Comparison of ENCODE assay signal across 35 cellular contexts in the genomic region with DNA sequence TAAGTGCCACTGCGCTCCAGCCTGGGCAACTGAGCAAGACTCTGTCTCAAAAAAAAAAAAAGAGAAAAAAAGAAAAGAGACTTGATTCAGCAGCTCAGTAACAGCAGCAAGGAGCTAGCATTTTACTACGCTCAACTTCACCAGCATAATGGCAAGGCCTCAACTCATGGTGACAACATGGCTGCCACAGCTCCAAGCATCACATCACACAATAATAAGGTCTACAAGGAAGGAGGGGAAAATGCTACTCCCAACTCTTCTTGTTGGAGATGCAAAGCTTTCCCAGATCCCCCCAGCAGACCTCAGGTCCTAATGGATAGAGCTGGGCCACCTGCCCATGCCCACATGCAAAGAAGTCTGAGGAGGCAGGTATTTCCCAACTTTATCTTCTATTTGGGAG.
"Had no signal": no experiment of that assay in that cellular context is flagged by ENCODE, and none has a peak within 500 bp of the region (broad histone marks: within the 10 kb centered on the region; RNA-seq: fewer than 3 reads in every experiment).

No MANE protein-coding gene starts in this region.

- H3K36me3 ChIP-seq: MG63 had no signal

- H3K4me3 ChIP-seq: MG63 had no signal

- DNase-seq: Kasumi-1, MG63, MM.1S, MV-4-11, NCI-H1048, NCI-H1092, NCI-H1092 treated with DMSO at 0.1 percent for 48 hours, NCI-H1105, NCI-H1105 treated with DMSO at 0.1 percent for 48 hours, NCI-H1417, NCI-H1417 treated with DMSO at 0.1 percent for 48 hours, NCI-H1436, NCI-H1436 treated with DMSO at 0.1 percent for 48 hours, NCI-H146, NCI-H1694, NCI-H1694 treated with DMSO at 0.1 percent for 48 hours, NCI-H187, NCI-H187 treated with DMSO at 0.1 percent for 48 hours, NCI-H1930, NCI-H2029, NCI-H2029 treated with DMSO at 0.1 percent for 48 hours, NCI-H2081, NCI-H2081 treated with DMSO at 0.1 percent for 48 hours, NCI-H2107, NCI-H2171, NCI-H2171 treated with DMSO at 0.1 percent for 48 hours, NCI-H2227 treated with DMSO at 0.1 percent for 48 hours, NCI-H226, NCI-H345, NCI-H446, NCI-H446 treated with DMSO at 0.1 percent for 48 hours, NCI-H510A, NCI-H510A treated with DMSO at 0.1 percent for 48 hours, NCI-H524, NCI-H524 treated with DMSO at 0.1 percent for 48 hours had no signal

- H3K9me3 ChIP-seq: MG63 had no signal

- H3K27me3 ChIP-seq: MG63 had no signal
